ENCODE assay signal across 1 cellular context in the genomic region with DNA sequence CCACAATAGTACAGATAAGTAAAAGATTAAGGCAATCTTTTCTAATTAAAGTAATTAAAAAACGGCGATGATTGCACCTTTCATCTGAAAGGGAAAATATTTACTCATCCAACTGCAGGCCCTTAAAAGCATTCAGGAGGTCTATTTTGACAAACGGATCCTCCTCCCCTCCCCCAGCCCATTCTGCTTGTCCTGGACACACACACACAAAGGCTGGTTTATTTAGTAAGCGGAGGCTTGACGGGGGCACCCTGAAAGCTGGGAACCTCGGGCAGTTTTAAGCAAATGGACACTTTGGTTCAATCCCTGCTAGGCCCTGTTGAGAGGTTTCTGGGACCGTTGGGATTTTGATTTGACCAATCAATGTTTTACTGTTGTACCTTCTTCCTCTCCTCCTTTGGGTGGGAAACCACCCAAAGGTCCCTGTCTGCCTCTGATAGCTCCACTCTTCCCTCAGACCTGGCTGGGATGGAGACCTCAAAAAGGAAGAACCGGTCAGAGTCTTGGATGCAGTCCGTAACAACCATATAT.
TF ChIP-seq lines count a peak whose summit lies in the region.

No MANE protein-coding gene starts in this region.

TF ChIP-seq in GM23338, 12 proteins besides CTCF, POLR2A, EP300 and RAD21 (continued from another document):
- TF ChIP-seq, protein P1, sequence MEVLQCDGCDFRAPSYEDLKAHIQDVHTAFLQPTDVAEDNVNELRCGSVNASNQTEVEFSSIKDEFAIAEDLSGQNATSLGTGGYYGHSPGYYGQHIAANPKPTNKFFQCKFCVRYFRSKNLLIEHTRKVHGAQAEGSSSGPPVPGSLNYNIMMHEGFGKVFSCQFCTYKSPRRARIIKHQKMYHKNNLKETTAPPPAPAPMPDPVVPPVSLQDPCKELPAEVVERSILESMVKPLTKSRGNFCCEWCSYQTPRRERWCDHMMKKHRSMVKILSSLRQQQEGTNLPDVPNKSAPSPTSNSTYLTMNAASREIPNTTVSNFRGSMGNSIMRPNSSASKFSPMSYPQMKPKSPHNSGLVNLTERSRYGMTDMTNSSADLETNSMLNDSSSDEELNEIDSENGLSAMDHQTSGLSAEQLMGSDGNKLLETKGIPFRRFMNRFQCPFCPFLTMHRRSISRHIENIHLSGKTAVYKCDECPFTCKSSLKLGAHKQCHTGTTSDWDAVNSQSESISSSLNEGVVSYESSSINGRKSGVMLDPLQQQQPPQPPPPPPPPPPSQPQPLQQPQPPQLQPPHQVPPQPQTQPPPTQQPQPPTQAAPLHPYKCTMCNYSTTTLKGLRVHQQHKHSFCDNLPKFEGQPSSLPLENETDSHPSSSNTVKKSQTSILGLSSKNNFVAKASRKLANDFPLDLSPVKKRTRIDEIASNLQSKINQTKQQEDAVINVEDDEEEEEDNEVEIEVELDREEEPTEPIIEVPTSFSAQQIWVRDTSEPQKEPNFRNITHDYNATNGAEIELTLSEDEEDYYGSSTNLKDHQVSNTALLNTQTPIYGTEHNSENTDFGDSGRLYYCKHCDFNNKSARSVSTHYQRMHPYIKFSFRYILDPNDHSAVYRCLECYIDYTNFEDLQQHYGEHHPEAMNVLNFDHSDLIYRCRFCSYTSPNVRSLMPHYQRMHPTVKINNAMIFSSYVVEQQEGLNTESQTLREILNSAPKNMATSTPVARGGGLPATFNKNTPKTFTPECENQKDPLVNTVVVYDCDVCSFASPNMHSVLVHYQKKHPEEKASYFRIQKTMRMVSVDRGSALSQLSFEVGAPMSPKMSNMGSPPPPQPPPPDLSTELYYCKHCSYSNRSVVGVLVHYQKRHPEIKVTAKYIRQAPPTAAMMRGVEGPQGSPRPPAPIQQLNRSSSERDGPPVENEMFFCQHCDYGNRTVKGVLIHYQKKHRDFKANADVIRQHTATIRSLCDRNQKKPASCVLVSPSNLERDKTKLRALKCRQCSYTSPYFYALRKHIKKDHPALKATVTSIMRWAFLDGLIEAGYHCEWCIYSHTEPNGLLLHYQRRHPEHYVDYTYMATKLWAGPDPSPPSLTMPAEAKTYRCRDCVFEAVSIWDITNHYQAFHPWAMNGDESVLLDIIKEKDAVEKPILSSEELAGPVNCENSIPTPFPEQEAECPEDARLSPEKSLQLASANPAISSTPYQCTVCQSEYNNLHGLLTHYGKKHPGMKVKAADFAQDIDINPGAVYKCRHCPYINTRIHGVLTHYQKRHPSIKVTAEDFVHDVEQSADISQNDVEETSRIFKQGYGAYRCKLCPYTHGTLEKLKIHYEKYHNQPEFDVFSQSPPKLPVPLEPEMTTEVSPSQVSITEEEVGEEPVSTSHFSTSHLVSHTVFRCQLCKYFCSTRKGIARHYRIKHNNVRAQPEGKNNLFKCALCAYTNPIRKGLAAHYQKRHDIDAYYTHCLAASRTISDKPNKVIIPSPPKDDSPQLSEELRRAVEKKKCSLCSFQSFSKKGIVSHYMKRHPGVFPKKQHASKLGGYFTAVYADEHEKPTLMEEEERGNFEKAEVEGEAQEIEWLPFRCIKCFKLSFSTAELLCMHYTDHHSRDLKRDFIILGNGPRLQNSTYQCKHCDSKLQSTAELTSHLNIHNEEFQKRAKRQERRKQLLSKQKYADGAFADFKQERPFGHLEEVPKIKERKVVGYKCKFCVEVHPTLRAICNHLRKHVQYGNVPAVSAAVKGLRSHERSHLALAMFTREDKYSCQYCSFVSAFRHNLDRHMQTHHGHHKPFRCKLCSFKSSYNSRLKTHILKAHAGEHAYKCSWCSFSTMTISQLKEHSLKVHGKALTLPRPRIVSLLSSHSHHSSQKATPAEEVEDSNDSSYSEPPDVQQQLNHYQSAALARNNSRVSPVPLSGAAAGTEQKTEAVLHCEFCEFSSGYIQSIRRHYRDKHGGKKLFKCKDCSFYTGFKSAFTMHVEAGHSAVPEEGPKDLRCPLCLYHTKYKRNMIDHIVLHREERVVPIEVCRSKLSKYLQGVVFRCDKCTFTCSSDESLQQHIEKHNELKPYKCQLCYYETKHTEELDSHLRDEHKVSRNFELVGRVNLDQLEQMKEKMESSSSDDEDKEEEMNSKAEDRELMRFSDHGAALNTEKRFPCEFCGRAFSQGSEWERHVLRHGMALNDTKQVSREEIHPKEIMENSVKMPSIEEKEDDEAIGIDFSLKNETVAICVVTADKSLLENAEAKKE (CRISPR knock-in tag; IDR thresholded peaks at IDR 0.05), result no peak
- TF ChIP-seq EZH2 (IDR thresholded peaks at IDR 0.05; ENCODE audit: low read depth, unreplicated experiment), result no peak
- TF ChIP-seq CREB1 (CRISPR knock-in tag; IDR thresholded peaks at IDR 0.05; ENCODE audit: low read depth), result no peak
- no peak for TF ChIP-seq NANOG (IDR thresholded peaks at IDR 0.05; ENCODE audit: borderline replicate concordance)
TF ChIP-seq in GM23338: peak in this region for 0.
